Comparison of ENCODE assay signal across 1 cellular context in genomic region chr6:125956506-125957390, GRCh38.
TF ChIP-seq lines count a peak whose summit lies in the region.

HINT3 (plus strand) TSS chr6:125956770; CDS start chr6:125956978, 208 bp downstream.

TF ChIP-seq in HepG2, 621 proteins besides CTCF, POLR2A, EP300 and RAD21 (continued from another document and continues in another):
- TF ChIP-seq ZNF691 (CRISPR knock-in tag; IDR thresholded peaks at IDR 0.05; ENCODE audit: borderline replicate concordance, low read depth) (peak; percentile 75; the same call in 1 of the 2 replicates), AHR (CRISPR knock-in tag; IDR thresholded peaks at IDR 0.05) (peak; percentile 96), SRSF9 (IDR thresholded peaks at IDR 0.05; ENCODE audit: borderline replicate concordance, insufficient read depth, low read depth, low read length, poor library complexity, severe bottlenecking) (no peak), KIAA2018 (CRISPR knock-in tag; IDR thresholded peaks at IDR 0.05; ENCODE audit: borderline replicate concordance) (no peak), ZNF709 (CRISPR knock-in tag; IDR thresholded peaks at IDR 0.05) (peak; percentile 67; the same call in 1 of the 2 replicates), ZNF891 (CRISPR knock-in tag; IDR thresholded peaks at IDR 0.05) (peak; percentile 99), MIER2 (CRISPR knock-in tag; IDR thresholded peaks at IDR 0.05) (peak; percentile 87), RARG (CRISPR knock-in tag; IDR thresholded peaks at IDR 0.05; ENCODE audit: low read depth) (no peak), ONECUT2 (CRISPR knock-in tag; IDR thresholded peaks at IDR 0.05) (no peak), GFI1 (CRISPR knock-in tag; IDR thresholded peaks at IDR 0.05; ENCODE audit: borderline replicate concordance) (peak; percentile 81; the same call in 1 of the 2 replicates), MTA1 (CRISPR knock-in tag; IDR thresholded peaks at IDR 0.05; ENCODE audit: borderline replicate concordance) (peak; percentile 96; the same call in 1 of the 2 replicates), NCOA5 (CRISPR knock-in tag; IDR thresholded peaks at IDR 0.05) (0 out of 2 replicates have a peak, but pooled peaks have one; percentile 8), MEIS2 (CRISPR knock-in tag; IDR thresholded peaks at IDR 0.05) (peak; percentile 88; the same call in 1 of the 2 replicates), PTBP1 (IDR thresholded peaks at IDR 0.05; ENCODE audit: low read depth, low read length, poor library complexity, severe bottlenecking) (peak; percentile 95), ZBTB10 (CRISPR knock-in tag; IDR thresholded peaks at IDR 0.05; ENCODE audit: borderline replicate concordance) (peak; percentile 56; the same call in 1 of the 2 replicates), ZNF460 (CRISPR knock-in tag; IDR thresholded peaks at IDR 0.05; ENCODE audit: borderline replicate concordance) (peak; percentile 11; the same call in 1 of the 2 replicates), ZNF3 (CRISPR knock-in tag; IDR thresholded peaks at IDR 0.05) (no peak), YEATS4 (CRISPR knock-in tag; IDR thresholded peaks at IDR 0.05; ENCODE audit: borderline replicate concordance) (peak; percentile 99), ZNF687 (CRISPR knock-in tag; IDR thresholded peaks at IDR 0.05) (peak; percentile 98), RFXANK (CRISPR knock-in tag; IDR thresholded peaks at IDR 0.05) (peak; percentile 85), MIER3 (CRISPR knock-in tag; IDR thresholded peaks at IDR 0.05; ENCODE audit: borderline replicate concordance) (peak; percentile 84), ZNF652 (CRISPR knock-in tag; IDR thresholded peaks at IDR 0.05; ENCODE audit: borderline replicate concordance, low read depth) (peak; percentile 58; the same call in 1 of the 2 replicates), ZBTB1 (CRISPR knock-in tag; IDR thresholded peaks at IDR 0.05; ENCODE audit: borderline replicate concordance) (no peak), SP140L (CRISPR knock-in tag; IDR thresholded peaks at IDR 0.05; ENCODE audit: borderline replicate concordance) (no peak), WIZ (CRISPR knock-in tag; IDR thresholded peaks at IDR 0.05) (peak; percentile 96), ATF6 (CRISPR knock-in tag; conservative IDR thresholded peaks at IDR 0.05) (0 out of 2 replicates have a peak, but pooled peaks have one; percentile 21), ATF7-NPFF (CRISPR knock-in tag; IDR thresholded peaks at IDR 0.05; ENCODE audit: low read depth) (peak; percentile 80; the same call in 1 of the 2 replicates), UBTF (CRISPR knock-in tag; IDR thresholded peaks at IDR 0.05) (peak; percentile 99), FOXM1 (CRISPR knock-in tag; IDR thresholded peaks at IDR 0.05) (0 out of 2 replicates have a peak, but pooled peaks have one; percentile 67), RAD51 (IDR thresholded peaks at IDR 0.05; ENCODE audit: borderline replicate concordance) (no peak), IKZF5 (CRISPR knock-in tag; IDR thresholded peaks at IDR 0.05) (peak; percentile 92), DMAP1 (CRISPR knock-in tag; IDR thresholded peaks at IDR 0.05) (peak; percentile 95), ZMYM4 (CRISPR knock-in tag; IDR thresholded peaks at IDR 0.05) (peak; percentile 100), NBN (conservative IDR thresholded peaks at IDR 0.05) (no peak), ZNF326 (CRISPR knock-in tag; IDR thresholded peaks at IDR 0.05; ENCODE audit: borderline replicate concordance) (no peak), NFKBIZ (CRISPR knock-in tag; IDR thresholded peaks at IDR 0.05) (0 out of 2 replicates have a peak, but pooled peaks have one; percentile 18), ZNF576 (CRISPR knock-in tag; IDR thresholded peaks at IDR 0.05) (peak; percentile 78; the same call in 1 of the 2 replicates), HES4 (CRISPR knock-in tag; IDR thresholded peaks at IDR 0.05; ENCODE audit: borderline replicate concordance) (peak; percentile 83)
